1 cellular context compared by ENCODE assay signal in genomic region chr6:170441316-170441715, GRCh38.
TF ChIP-seq lines count a peak whose summit lies in the region.

No MANE protein-coding gene starts in this region.

TF ChIP-seq in IMR-90, 13 proteins besides CTCF, POLR2A, EP300 and RAD21 (continued from another document):
- TF ChIP-seq, protein P1, sequence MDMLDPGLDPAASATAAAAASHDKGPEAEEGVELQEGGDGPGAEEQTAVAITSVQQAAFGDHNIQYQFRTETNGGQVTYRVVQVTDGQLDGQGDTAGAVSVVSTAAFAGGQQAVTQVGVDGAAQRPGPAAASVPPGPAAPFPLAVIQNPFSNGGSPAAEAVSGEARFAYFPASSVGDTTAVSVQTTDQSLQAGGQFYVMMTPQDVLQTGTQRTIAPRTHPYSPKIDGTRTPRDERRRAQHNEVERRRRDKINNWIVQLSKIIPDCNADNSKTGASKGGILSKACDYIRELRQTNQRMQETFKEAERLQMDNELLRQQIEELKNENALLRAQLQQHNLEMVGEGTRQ (IDR thresholded peaks at IDR 0.05; ENCODE audit: low read depth, low read length), result no peak
- no peak for TF ChIP-seq CEBPB (IDR thresholded peaks at IDR 0.05; ENCODE audit: low read depth, low read length)
- TF ChIP-seq MAZ (IDR thresholded peaks at IDR 0.05; ENCODE audit: borderline replicate concordance, low read depth, low read length), result no peak
- TF ChIP-seq, protein P2, sequence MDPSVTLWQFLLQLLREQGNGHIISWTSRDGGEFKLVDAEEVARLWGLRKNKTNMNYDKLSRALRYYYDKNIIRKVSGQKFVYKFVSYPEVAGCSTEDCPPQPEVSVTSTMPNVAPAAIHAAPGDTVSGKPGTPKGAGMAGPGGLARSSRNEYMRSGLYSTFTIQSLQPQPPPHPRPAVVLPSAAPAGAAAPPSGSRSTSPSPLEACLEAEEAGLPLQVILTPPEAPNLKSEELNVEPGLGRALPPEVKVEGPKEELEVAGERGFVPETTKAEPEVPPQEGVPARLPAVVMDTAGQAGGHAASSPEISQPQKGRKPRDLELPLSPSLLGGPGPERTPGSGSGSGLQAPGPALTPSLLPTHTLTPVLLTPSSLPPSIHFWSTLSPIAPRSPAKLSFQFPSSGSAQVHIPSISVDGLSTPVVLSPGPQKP (IDR thresholded peaks at IDR 0.05; ENCODE audit: borderline replicate concordance, low read depth, low read length), result no peak
- no peak for TF ChIP-seq FOS (IDR thresholded peaks at IDR 0.05; ENCODE audit: low read depth, low read length)
